In the genomic region with DNA sequence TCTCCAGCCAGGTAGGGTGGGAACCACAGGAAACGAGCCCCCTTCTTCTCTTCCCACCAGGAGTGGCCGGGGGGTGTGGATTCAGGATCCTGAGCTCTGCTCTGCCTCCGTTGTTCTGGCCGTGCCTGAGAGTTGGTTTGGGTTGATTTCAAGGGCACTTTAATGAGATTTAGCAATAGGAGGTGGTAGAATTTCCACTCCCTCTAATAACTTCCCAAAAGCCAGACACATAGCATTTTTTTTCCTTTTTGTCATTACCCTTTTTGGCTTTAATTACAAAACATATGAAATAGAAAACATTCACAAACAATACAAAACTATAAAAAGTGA, we compare ENCODE assay signal across 1 cellular context.
TF ChIP-seq lines count a peak whose summit lies in the region.

No MANE protein-coding gene starts in this region.

TF ChIP-seq in GM12878, 131 proteins besides CTCF, POLR2A, EP300 and RAD21:
- peak; percentile 8 for TF ChIP-seq EED (IDR thresholded peaks at IDR 0.05; ENCODE audit: low read depth)
- TF ChIP-seq IKZF2 (IDR thresholded peaks at IDR 0.05) = peak; percentile 22 to 85; a peak in 2 of 4 replicates
- TF ChIP-seq MXI1 (IDR thresholded peaks at IDR 0.05; ENCODE audit: low read depth, low read length) = 0 out of 2 replicates have a peak, but pooled peaks have one; percentile 8
- TF ChIP-seq, protein P1, sequence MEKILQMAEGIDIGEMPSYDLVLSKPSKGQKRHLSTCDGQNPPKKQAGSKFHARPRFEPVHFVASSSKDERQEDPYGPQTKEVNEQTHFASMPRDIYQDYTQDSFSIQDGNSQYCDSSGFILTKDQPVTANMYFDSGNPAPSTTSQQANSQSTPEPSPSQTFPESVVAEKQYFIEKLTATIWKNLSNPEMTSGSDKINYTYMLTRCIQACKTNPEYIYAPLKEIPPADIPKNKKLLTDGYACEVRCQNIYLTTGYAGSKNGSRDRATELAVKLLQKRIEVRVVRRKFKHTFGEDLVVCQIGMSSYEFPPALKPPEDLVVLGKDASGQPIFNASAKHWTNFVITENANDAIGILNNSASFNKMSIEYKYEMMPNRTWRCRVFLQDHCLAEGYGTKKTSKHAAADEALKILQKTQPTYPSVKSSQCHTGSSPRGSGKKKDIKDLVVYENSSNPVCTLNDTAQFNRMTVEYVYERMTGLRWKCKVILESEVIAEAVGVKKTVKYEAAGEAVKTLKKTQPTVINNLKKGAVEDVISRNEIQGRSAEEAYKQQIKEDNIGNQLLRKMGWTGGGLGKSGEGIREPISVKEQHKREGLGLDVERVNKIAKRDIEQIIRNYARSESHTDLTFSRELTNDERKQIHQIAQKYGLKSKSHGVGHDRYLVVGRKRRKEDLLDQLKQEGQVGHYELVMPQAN (conservative IDR thresholded peaks at IDR 0.05) = 0 out of 2 replicates have a peak, but pooled peaks have one; percentile 22
- TF ChIP-seq, protein P2, sequence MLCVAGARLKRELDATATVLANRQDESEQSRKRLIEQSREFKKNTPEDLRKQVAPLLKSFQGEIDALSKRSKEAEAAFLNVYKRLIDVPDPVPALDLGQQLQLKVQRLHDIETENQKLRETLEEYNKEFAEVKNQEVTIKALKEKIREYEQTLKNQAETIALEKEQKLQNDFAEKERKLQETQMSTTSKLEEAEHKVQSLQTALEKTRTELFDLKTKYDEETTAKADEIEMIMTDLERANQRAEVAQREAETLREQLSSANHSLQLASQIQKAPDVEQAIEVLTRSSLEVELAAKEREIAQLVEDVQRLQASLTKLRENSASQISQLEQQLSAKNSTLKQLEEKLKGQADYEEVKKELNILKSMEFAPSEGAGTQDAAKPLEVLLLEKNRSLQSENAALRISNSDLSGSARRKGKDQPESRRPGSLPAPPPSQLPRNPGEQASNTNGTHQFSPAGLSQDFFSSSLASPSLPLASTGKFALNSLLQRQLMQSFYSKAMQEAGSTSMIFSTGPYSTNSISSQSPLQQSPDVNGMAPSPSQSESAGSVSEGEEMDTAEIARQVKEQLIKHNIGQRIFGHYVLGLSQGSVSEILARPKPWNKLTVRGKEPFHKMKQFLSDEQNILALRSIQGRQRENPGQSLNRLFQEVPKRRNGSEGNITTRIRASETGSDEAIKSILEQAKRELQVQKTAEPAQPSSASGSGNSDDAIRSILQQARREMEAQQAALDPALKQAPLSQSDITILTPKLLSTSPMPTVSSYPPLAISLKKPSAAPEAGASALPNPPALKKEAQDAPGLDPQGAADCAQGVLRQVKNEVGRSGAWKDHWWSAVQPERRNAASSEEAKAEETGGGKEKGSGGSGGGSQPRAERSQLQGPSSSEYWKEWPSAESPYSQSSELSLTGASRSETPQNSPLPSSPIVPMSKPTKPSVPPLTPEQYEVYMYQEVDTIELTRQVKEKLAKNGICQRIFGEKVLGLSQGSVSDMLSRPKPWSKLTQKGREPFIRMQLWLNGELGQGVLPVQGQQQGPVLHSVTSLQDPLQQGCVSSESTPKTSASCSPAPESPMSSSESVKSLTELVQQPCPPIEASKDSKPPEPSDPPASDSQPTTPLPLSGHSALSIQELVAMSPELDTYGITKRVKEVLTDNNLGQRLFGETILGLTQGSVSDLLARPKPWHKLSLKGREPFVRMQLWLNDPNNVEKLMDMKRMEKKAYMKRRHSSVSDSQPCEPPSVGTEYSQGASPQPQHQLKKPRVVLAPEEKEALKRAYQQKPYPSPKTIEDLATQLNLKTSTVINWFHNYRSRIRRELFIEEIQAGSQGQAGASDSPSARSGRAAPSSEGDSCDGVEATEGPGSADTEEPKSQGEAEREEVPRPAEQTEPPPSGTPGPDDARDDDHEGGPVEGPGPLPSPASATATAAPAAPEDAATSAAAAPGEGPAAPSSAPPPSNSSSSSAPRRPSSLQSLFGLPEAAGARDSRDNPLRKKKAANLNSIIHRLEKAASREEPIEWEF (IDR thresholded peaks at IDR 0.05; ENCODE audit: insufficient replicate concordance, low read depth, low read length) = peak; percentile 1
